In genomic region chr7:56003749-56004148, GRCh38 we compare ENCODE assay signal across 25 cellular contexts. TPM values are rescaled to one million over a fixed set of nuclear protein-coding genes. Genes with fewer than 3 reads are reported as not detected.
DNase-seq lines count a peak whose midpoint lies in the region; ATAC-seq, FAIRE-seq and TF ChIP-seq lines count a peak whose summit lies in the region.
"Had no signal": no experiment of that assay in that cellular context is flagged by ENCODE, and none has a peak within 500 bp of the region (broad histone marks: within the 10 kb centered on the region; RNA-seq: fewer than 3 reads in every experiment).

No MANE protein-coding gene starts in this region.

- CTCF ChIA-PET in HepG2 (lab: Yijun Ruan, JAX; ENCODE audit: low intra/inter-chr PET ratio, low total read pairs), result interaction anchor here (2.7 kb wide), 1 partner anchor 70 kb away, joined by 19 read pairs; no protein-coding TSS in a partner anchor

- H3K36me3 ChIP-seq in HepG2 (replicated peaks in 1 of 2; ENCODE audit: control insufficient read depth in 1 of 2, insufficient read depth in 2 of 2, low read length in 2 of 2), result 0 out of 5 replicates have a peak, but pooled peaks cover 0 to under 1% of the 10 kb centered on the region in 2 experiments
- no peaks in the 10 kb centered on the region for H3K36me3 ChIP-seq in right lobe of liver
- H3K36me3 ChIP-seq in GM23338 (ENCODE audit: insufficient read depth), result no peaks in the 10 kb centered on the region

- H4K20me1 ChIP-seq in HepG2 (ENCODE audit: insufficient read depth, low read length) (no peaks in the 10 kb centered on the region), GM23338 (replicated peaks; ENCODE audit: insufficient read depth) (no peaks in the 10 kb centered on the region)

- no peak for TF ChIP-seq RAD21 in HepG2 (CRISPR knock-in tag; IDR thresholded peaks at IDR 0.05)

- no peaks in the 10 kb centered on the region for H3F3A ChIP-seq in GM23338 (replicated peaks; ENCODE audit: low read depth)

- H3K4me1 Mint-ChIP-seq in dendritic cell treated with granulocyte-macrophage colony-stimulating factor and Interleukin-4, amounts not matched to agents 40 ng/mL and 50 ng/mL, for 4 days (ENCODE audit: low read depth), result peaks cover 27% of the 10 kb centered on the region
- no peaks in the 10 kb centered on the region for H3K4me1 Mint-ChIP-seq in GM23338
- H3K4me1 Mint-ChIP-seq: CD8-positive, alpha-beta memory T cell had no signal

- no peaks in the 10 kb centered on the region for H3K9me3 Mint-ChIP-seq in dendritic cell treated with granulocyte-macrophage colony-stimulating factor and Interleukin-4, amounts not matched to agents 40 ng/mL and 50 ng/mL, for 4 days
- no peaks in the 10 kb centered on the region; the same call in 1 of the 3 replicates for H3K9me3 Mint-ChIP-seq in GM23338
- H3K9me3 Mint-ChIP-seq: CD14-positive monocyte; CD4-positive, alpha-beta memory T cell; CD4-positive, CD25-positive, alpha-beta regulatory T cell; CD8-positive, alpha-beta memory T cell had no signal

- no peaks in the 10 kb centered on the region for H3K9me2 ChIP-seq in GM23338 (ENCODE audit: insufficient read depth)

- no peak overlapping the region for H3K4me2 ChIP-seq in HepG2 (ENCODE audit: low read depth, low read length)
- H3K4me2 ChIP-seq in GM23338, result no peak overlapping the region
- H3K4me2 ChIP-seq: A549 had no signal

- TF ChIP-seq CTCF in HepG2 (CRISPR knock-in tag; IDR thresholded peaks at IDR 0.05), result no peak
- no peak for TF ChIP-seq CTCF in right lobe of liver (IDR thresholded peaks at IDR 0.05)
- TF ChIP-seq CTCF in GM23338 (conservative IDR thresholded peaks at IDR 0.05; ENCODE audit: low read depth in 2 of 2), result no peak

- H3K36me3 Mint-ChIP-seq in dendritic cell treated with granulocyte-macrophage colony-stimulating factor and Interleukin-4, amounts not matched to agents 40 ng/mL and 50 ng/mL, for 4 days (ENCODE audit: low read depth), result peaks cover 36% of the 10 kb centered on the region
- peaks cover 5% of the 10 kb centered on the region for H3K36me3 Mint-ChIP-seq in GM23338 (ENCODE audit: low read depth)

- TF ChIP-seq POLR2A in HepG2 (IDR thresholded peaks at IDR 0.05; ENCODE audit: insufficient read depth in 1 of 2, low read depth in 2 of 2, low read length in 2 of 2), result no peak
- TF ChIP-seq POLR2A in right lobe of liver (IDR thresholded peaks at IDR 0.05), result no peak

- H3K27ac ChIP-seq in HepG2 (ENCODE audit: extremely low read length, insufficient read depth, low read length) (no peak overlapping the region), right lobe of liver (no peak overlapping the region), GM23338 (ENCODE audit: low read depth) (no peak overlapping the region)
- H3K27ac ChIP-seq: 22Rv1 had no signal

- in situ Hi-C loops in HepG2 (cut with HindIII; ENCODE audit: extremely low pct_ligation_motif_present, low pct_unique_long_range_greater_than_20kb), result loop anchor here (5.0 kb wide), 1 partner anchor 69 kb away; no protein-coding TSS in a partner anchor

- H3K27me3 ChIP-seq in HepG2 (ENCODE audit: control insufficient read depth in 1 of 2, insufficient read depth in 2 of 2, low read length in 2 of 2) (no peaks in the 10 kb centered on the region), right lobe of liver (no peaks in the 10 kb centered on the region), GM23338 (ENCODE audit: insufficient read depth) (no peaks in the 10 kb centered on the region)

- H3K4me3 ChIP-seq in HepG2 (replicated peaks in 1 of 3; ENCODE audit: insufficient read depth in 1 of 3, low read depth in 2 of 3, low read length in 3 of 3) (no peak overlapping the region), right lobe of liver (no peak overlapping the region), GM23338 (no peak overlapping the region)
- H3K4me3 ChIP-seq: A549, GM12878 had no signal

- H3K27me3 Mint-ChIP-seq in dendritic cell treated with granulocyte-macrophage colony-stimulating factor and Interleukin-4, amounts not matched to agents 40 ng/mL and 50 ng/mL, for 4 days, result no peaks in the 10 kb centered on the region
- H3K27me3 Mint-ChIP-seq in GM23338 (ENCODE audit: insufficient read depth, low read depth, poor library complexity), result peaks cover 11% of the 10 kb centered on the region
- H3K27me3 Mint-ChIP-seq: B cell; CD4-positive, alpha-beta memory T cell; CD4-positive, CD25-positive, alpha-beta regulatory T cell; CD8-positive, alpha-beta memory T cell had no signal

- H2AFZ ChIP-seq in HepG2 (ENCODE audit: low read length), result no peak overlapping the region
- H2AFZ ChIP-seq in GM23338, result no peak overlapping the region

- no peak for FAIRE-seq in HepG2 (lab: Jason Lieb, UNC)
- FAIRE-seq: A549, GM12878, GM12892, GM18507, GM19239 had no signal

- no peaks in the 10 kb centered on the region for H3K79me2 ChIP-seq in HepG2 (ENCODE audit: insufficient read depth, low read length)
- no peaks in the 10 kb centered on the region for H3K79me2 ChIP-seq in GM23338 (replicated peaks; ENCODE audit: insufficient read depth)

- no peak overlapping the region for H3K4me3 Mint-ChIP-seq in dendritic cell treated with granulocyte-macrophage colony-stimulating factor and Interleukin-4, amounts not matched to agents 40 ng/mL and 50 ng/mL, for 4 days
- no peak overlapping the region for H3K4me3 Mint-ChIP-seq in GM23338
- H3K4me3 Mint-ChIP-seq: B cell; CD14-positive monocyte; CD4-positive, alpha-beta memory T cell; CD4-positive, CD25-positive, alpha-beta regulatory T cell; CD8-positive, alpha-beta memory T cell had no signal

- H3K9me3 ChIP-seq in HepG2 (ENCODE audit: low read length) (no peaks in the 10 kb centered on the region), right lobe of liver (no peaks in the 10 kb centered on the region)
- H3K9me3 ChIP-seq: A549 had no signal

- ATAC-seq in HepG2 (no peak), right lobe of liver (no peak), GM23338 (no peak)
- ATAC-seq: GM12878 had no signal

- BruUV-seq in HepG2 (replicated peaks; lab: Mats Ljungman, UMichigan), result no TSS peak

- WGBS in HepG2 (ENCODE audit: low lambda C conversion rate), result 65% methylated on average over 4 of the region's 4 CpGs
- 73% methylated on average over 3 of the region's 4 CpGs for WGBS in right lobe of liver (ENCODE audit: insufficient coverage, low coverage, low lambda C conversion rate, missing lambda C conversion rate)

- intact Hi-C loops in HepG2 (cut with micrococcal nuclease; ENCODE audit: unreplicated experiment), result loop anchor here (1.0 kb wide), 1 partner anchor 71 kb away; no protein-coding TSS in a partner anchor
- intact Hi-C loops in right lobe of liver (cut with DNase I), result loop anchor here in 1 of 2 donors (10.0 kb wide), 1 partner anchor 71 kb away; no protein-coding TSS in a partner anchor
- intact Hi-C loops in dendritic cell treated with granulocyte-macrophage colony-stimulating factor and Interleukin-4, amounts not matched to agents 40 ng/mL and 50 ng/mL, for 4 days (cut with micrococcal nuclease), result loop anchor here (1.0 kb wide), 1 partner anchor 71 kb away; no protein-coding TSS in a partner anchor

- no peak overlapping the region for H3K9ac ChIP-seq in HepG2 (ENCODE audit: insufficient read depth, low read depth, low read length)

- DNase-seq in HepG2 (ENCODE audit: low spot score) (no peak), right lobe of liver (no peak), GM23338 (ENCODE audit: low spot score) (no peak)
- DNase-seq: AML-193; C1 segment of cervical spinal cord; CD4-positive, alpha-beta memory T cell; CD4-positive, CD25-positive, alpha-beta regulatory T cell; CD8-positive, alpha-beta memory T cell; COR-L47; DMS 273 treated with DMSO at 0.1 percent for 48 hours; DMS153; DMS53; DMS79; DND-41; EL; GDM1 had no signal

- POLR2A ChIA-PET in HepG2 (lab: Yijun Ruan, JAX), result interaction anchor here (1.1 to 7.3 kb wide), 3 partner anchors 37 to 59 kb away, joined by 3 to 82 read pairs (median 4); partner anchors contain the start of genes CCT6A and PSPH

- H3K4me1 ChIP-seq in HepG2 (ENCODE audit: insufficient read depth, low read length) (peaks cover 77% of the 10 kb centered on the region), right lobe of liver (peaks cover 0 to 14% (median 0%) of the 10 kb centered on the region in 4 donors), GM23338 (ENCODE audit: insufficient read depth) (no peaks in the 10 kb centered on the region)

- H3K27ac Mint-ChIP-seq in dendritic cell treated with granulocyte-macrophage colony-stimulating factor and Interleukin-4, amounts not matched to agents 40 ng/mL and 50 ng/mL, for 4 days, result peak overlapping the region; percentile 35
- H3K27ac Mint-ChIP-seq in GM23338, result no peak overlapping the region
- H3K27ac Mint-ChIP-seq: B cell; CD4-positive, CD25-positive, alpha-beta regulatory T cell had no signal

- TF ChIP-seq EP300 in HepG2 (IDR thresholded peaks at IDR 0.05; ENCODE audit: low read depth in 2 of 2, low read length in 2 of 2) (no peak), HepG2 (CRISPR knock-in tag; IDR thresholded peaks at IDR 0.05; ENCODE audit: borderline replicate concordance) (no peak)

RNA-seq across cellular contexts. Expression of gene NIPSNAP2, which starts 39.4 kb away (rescaled TPM):
- total RNA-seq in HepG2 (2016; rRNA removed; fragmentation: Illumina TruSeq; extraction: Trizol) (40.3 and 56.5 TPM in 2 replicates), right lobe of liver (10 to 100 TPM in 3 of 6 experiments, 1 to 10 TPM in 3; 7.0 to 15.9 (median 10.3) TPM)
- 15.2 and 16.2 TPM in 2 replicates for total RNA-seq in HepG2 (2016; cell fraction: cytosol; rRNA removed; fragmentation: Illumina TruSeq; extraction: Trizol; ENCODE audit: low read depth)
- total RNA-seq in HepG2 (2016; cell fraction: insoluble cytoplasmic fraction; rRNA removed; fragmentation: Illumina TruSeq; extraction: Trizol), result 40.6 and 57.0 TPM in 2 replicates
- total RNA-seq in HepG2 (2016; cell fraction: membrane; rRNA removed; fragmentation: Illumina TruSeq; extraction: Trizol), result 30.0 and 33.8 TPM in 2 replicates
- 23.7 and 23.8 TPM in 2 replicates for total RNA-seq in HepG2 (2016; cell fraction: nucleus; rRNA removed; fragmentation: Illumina TruSeq; extraction: Trizol)
- polyA plus RNA-seq in HepG2 (2011; rRNA removed) (47.2 and 61.5 TPM in 2 replicates), GM23338 (2016; fragmentation: Nextera tagmentation; extraction: Ambion mirVana) (21.1 and 30.5 TPM in 2 replicates)
- 25.7 and 43.6 TPM in 2 replicates for polyA plus RNA-seq in HepG2 (2011; cell fraction: cytosol; rRNA removed)
- 19.8 and 23.4 TPM in 2 replicates for polyA plus RNA-seq in HepG2 (2011; cell fraction: nucleus; rRNA removed)
- 40.5 and 41.2 TPM in 2 replicates for polyA plus RNA-seq in HepG2 (2012)
- 16.8 and 19.0 TPM in 2 replicates for polyA plus RNA-seq in HepG2 (2016; cell fraction: cytosol; fragmentation: Illumina TruSeq; extraction: Trizol; ENCODE audit: low read depth)
- polyA plus RNA-seq in HepG2 (2016; cell fraction: insoluble cytoplasmic fraction; fragmentation: Illumina TruSeq; extraction: Trizol; ENCODE audit: low read depth), result 75.2 and 89.9 TPM in 2 replicates
- polyA plus RNA-seq in HepG2 (2016; cell fraction: membrane; fragmentation: Illumina TruSeq; extraction: Trizol; ENCODE audit: low read depth), result 27.3 and 27.5 TPM in 2 replicates
- 33.3 and 36.9 TPM in 2 replicates for polyA plus RNA-seq in HepG2 (2016; cell fraction: nucleus; fragmentation: Illumina TruSeq; extraction: Trizol; ENCODE audit: insufficient read depth, low read depth)
- 19.6 and 21.9 TPM in 2 replicates for polyA minus RNA-seq in HepG2 (2011; rRNA and poly(A)+ RNA removed; ENCODE audit: low replicate concordance)
- 28.3 and 28.4 TPM in 2 replicates for polyA minus RNA-seq in HepG2 (2011; cell fraction: cytosol; rRNA and poly(A)+ RNA removed)
- polyA minus RNA-seq in HepG2 (2011; cell fraction: nucleus; rRNA and poly(A)+ RNA removed), result 49.2 and 60.8 TPM in 2 replicates
- 29.8 and 30.0 TPM in 2 replicates for total RNA-seq in GM23338 (2014; rRNA removed; shearing (Covaris generic))

RNA-seq across cellular contexts. Expression of gene PSPH, which starts 47.5 kb away (rescaled TPM):
- total RNA-seq in HepG2 (2016; rRNA removed; fragmentation: Illumina TruSeq; extraction: Trizol) (124 and 175 TPM in 2 replicates), right lobe of liver (10 to 100 TPM in 3 of 6 experiments, 1 to 10 TPM in 3; 5.3 to 32.2 (median 9.7) TPM)
- 25.3 and 32.9 TPM in 2 replicates for total RNA-seq in HepG2 (2016; cell fraction: cytosol; rRNA removed; fragmentation: Illumina TruSeq; extraction: Trizol; ENCODE audit: low read depth)
- total RNA-seq in HepG2 (2016; cell fraction: insoluble cytoplasmic fraction; rRNA removed; fragmentation: Illumina TruSeq; extraction: Trizol), result 124 and 200 TPM in 2 replicates
- total RNA-seq in HepG2 (2016; cell fraction: membrane; rRNA removed; fragmentation: Illumina TruSeq; extraction: Trizol), result 65.6 and 67.9 TPM in 2 replicates
- 54.9 and 62.4 TPM in 2 replicates for total RNA-seq in HepG2 (2016; cell fraction: nucleus; rRNA removed; fragmentation: Illumina TruSeq; extraction: Trizol)
- polyA plus RNA-seq in HepG2 (2011; rRNA removed) (85.5 and 85.8 TPM in 2 replicates), GM23338 (2016; fragmentation: Nextera tagmentation; extraction: Ambion mirVana) (35.8 and 38.3 TPM in 2 replicates)
- 97.1 and 104 TPM in 2 replicates for polyA plus RNA-seq in HepG2 (2011; cell fraction: cytosol; rRNA removed)
- 23.5 and 32.4 TPM in 2 replicates for polyA plus RNA-seq in HepG2 (2011; cell fraction: nucleus; rRNA removed)
- 63.4 and 77.8 TPM in 2 replicates for polyA plus RNA-seq in HepG2 (2012)
- 24.3 and 28.7 TPM in 2 replicates for polyA plus RNA-seq in HepG2 (2016; cell fraction: cytosol; fragmentation: Illumina TruSeq; extraction: Trizol; ENCODE audit: low read depth)
- polyA plus RNA-seq in HepG2 (2016; cell fraction: insoluble cytoplasmic fraction; fragmentation: Illumina TruSeq; extraction: Trizol; ENCODE audit: low read depth), result 138 and 145 TPM in 2 replicates
- polyA plus RNA-seq in HepG2 (2016; cell fraction: membrane; fragmentation: Illumina TruSeq; extraction: Trizol; ENCODE audit: low read depth), result 40.5 and 43.9 TPM in 2 replicates
- 58.7 and 60.7 TPM in 2 replicates for polyA plus RNA-seq in HepG2 (2016; cell fraction: nucleus; fragmentation: Illumina TruSeq; extraction: Trizol; ENCODE audit: insufficient read depth, low read depth)
- polyA minus RNA-seq in HepG2 (2011; rRNA and poly(A)+ RNA removed; ENCODE audit: low replicate concordance), result 48.6 and 65.8 TPM in 2 replicates
- polyA minus RNA-seq in HepG2 (2011; cell fraction: cytosol; rRNA and poly(A)+ RNA removed), result 59.8 and 64.2 TPM in 2 replicates
- polyA minus RNA-seq in HepG2 (2011; cell fraction: nucleus; rRNA and poly(A)+ RNA removed), result 40.7 and 55.8 TPM in 2 replicates
- 143 and 149 TPM in 2 replicates for total RNA-seq in GM23338 (2014; rRNA removed; shearing (Covaris generic))

RNA-seq across cellular contexts. Expression of gene CCT6A, which starts 47.8 kb away (rescaled TPM):
- total RNA-seq in HepG2 (2016; rRNA removed; fragmentation: Illumina TruSeq; extraction: Trizol) (292 and 425 TPM in 2 replicates), right lobe of liver (10 to 100 TPM; 24.5 to 88.7 (median 45.6) TPM)
- 46.3 and 52.8 TPM in 2 replicates for total RNA-seq in HepG2 (2016; cell fraction: cytosol; rRNA removed; fragmentation: Illumina TruSeq; extraction: Trizol; ENCODE audit: low read depth)
- 297 and 437 TPM in 2 replicates for total RNA-seq in HepG2 (2016; cell fraction: insoluble cytoplasmic fraction; rRNA removed; fragmentation: Illumina TruSeq; extraction: Trizol)
- total RNA-seq in HepG2 (2016; cell fraction: membrane; rRNA removed; fragmentation: Illumina TruSeq; extraction: Trizol), result 96.3 and 109 TPM in 2 replicates
- 167 and 182 TPM in 2 replicates for total RNA-seq in HepG2 (2016; cell fraction: nucleus; rRNA removed; fragmentation: Illumina TruSeq; extraction: Trizol)
- polyA plus RNA-seq in HepG2 (2011; rRNA removed) (135 and 219 TPM in 2 replicates), GM23338 (2016; fragmentation: Nextera tagmentation; extraction: Ambion mirVana) (497 and 505 TPM in 2 replicates)
- polyA plus RNA-seq in HepG2 (2011; cell fraction: cytosol; rRNA removed), result 87.9 and 139 TPM in 2 replicates
- polyA plus RNA-seq in HepG2 (2011; cell fraction: nucleus; rRNA removed), result 80.9 and 81.9 TPM in 2 replicates
- polyA plus RNA-seq in HepG2 (2012), result 147 and 167 TPM in 2 replicates
- polyA plus RNA-seq in HepG2 (2016; cell fraction: cytosol; fragmentation: Illumina TruSeq; extraction: Trizol; ENCODE audit: low read depth), result 29.1 and 31.6 TPM in 2 replicates
- polyA plus RNA-seq in HepG2 (2016; cell fraction: insoluble cytoplasmic fraction; fragmentation: Illumina TruSeq; extraction: Trizol; ENCODE audit: low read depth), result 455 and 526 TPM in 2 replicates
- 69.4 and 72.1 TPM in 2 replicates for polyA plus RNA-seq in HepG2 (2016; cell fraction: membrane; fragmentation: Illumina TruSeq; extraction: Trizol; ENCODE audit: low read depth)
- polyA plus RNA-seq in HepG2 (2016; cell fraction: nucleus; fragmentation: Illumina TruSeq; extraction: Trizol; ENCODE audit: insufficient read depth, low read depth), result 371 TPM in 2 replicates
- 62.3 and 243 TPM in 2 replicates for polyA minus RNA-seq in HepG2 (2011; rRNA and poly(A)+ RNA removed; ENCODE audit: low replicate concordance)
- polyA minus RNA-seq in HepG2 (2011; cell fraction: cytosol; rRNA and poly(A)+ RNA removed), result 72.5 and 82.6 TPM in 2 replicates
- polyA minus RNA-seq in HepG2 (2011; cell fraction: nucleus; rRNA and poly(A)+ RNA removed), result 101 and 127 TPM in 2 replicates
- 266 and 318 TPM in 2 replicates for total RNA-seq in GM23338 (2014; rRNA removed; shearing (Covaris generic))

RNA-seq across cellular contexts. Expression of gene MRPS17, which starts 52.1 kb away (rescaled TPM):
- total RNA-seq in HepG2 (2016; rRNA removed; fragmentation: Illumina TruSeq; extraction: Trizol) (31.3 and 39.2 TPM in 2 replicates), right lobe of liver (10 to 100 TPM in 2 of 6 experiments, 1 to 10 TPM in 4; 8.1 to 21.7 (median 9.8) TPM)
- total RNA-seq in HepG2 (2016; cell fraction: cytosol; rRNA removed; fragmentation: Illumina TruSeq; extraction: Trizol; ENCODE audit: low read depth), result 10.5 and 11.1 TPM in 2 replicates
- 30.6 and 41.4 TPM in 2 replicates for total RNA-seq in HepG2 (2016; cell fraction: insoluble cytoplasmic fraction; rRNA removed; fragmentation: Illumina TruSeq; extraction: Trizol)
- total RNA-seq in HepG2 (2016; cell fraction: membrane; rRNA removed; fragmentation: Illumina TruSeq; extraction: Trizol), result 19.3 and 19.5 TPM in 2 replicates
- 9.2 TPM in 2 replicates for total RNA-seq in HepG2 (2016; cell fraction: nucleus; rRNA removed; fragmentation: Illumina TruSeq; extraction: Trizol)
- polyA plus RNA-seq in HepG2 (2011; rRNA removed) (14.9 and 15.9 TPM in 2 replicates), GM23338 (2016; fragmentation: Nextera tagmentation; extraction: Ambion mirVana) (100 and 104 TPM in 2 replicates)
- polyA plus RNA-seq in HepG2 (2011; cell fraction: cytosol; rRNA removed), result 10.3 and 14.3 TPM in 2 replicates
- polyA plus RNA-seq in HepG2 (2011; cell fraction: nucleus; rRNA removed), result 2.6 and 4.4 TPM in 2 replicates
- polyA plus RNA-seq in HepG2 (2012), result 18.6 and 25.6 TPM in 2 replicates
- 9.2 and 11.7 TPM in 2 replicates for polyA plus RNA-seq in HepG2 (2016; cell fraction: cytosol; fragmentation: Illumina TruSeq; extraction: Trizol; ENCODE audit: low read depth)
- 43.2 and 44.3 TPM in 2 replicates for polyA plus RNA-seq in HepG2 (2016; cell fraction: insoluble cytoplasmic fraction; fragmentation: Illumina TruSeq; extraction: Trizol; ENCODE audit: low read depth)
- polyA plus RNA-seq in HepG2 (2016; cell fraction: membrane; fragmentation: Illumina TruSeq; extraction: Trizol; ENCODE audit: low read depth), result 13.4 and 13.9 TPM in 2 replicates
- 16.1 and 20.8 TPM in 2 replicates for polyA plus RNA-seq in HepG2 (2016; cell fraction: nucleus; fragmentation: Illumina TruSeq; extraction: Trizol; ENCODE audit: insufficient read depth, low read depth)
- polyA minus RNA-seq in HepG2 (2011; rRNA and poly(A)+ RNA removed; ENCODE audit: low replicate concordance), result 5.6 and 10.3 TPM in 2 replicates
- polyA minus RNA-seq in HepG2 (2011; cell fraction: cytosol; rRNA and poly(A)+ RNA removed), result 3.0 and 5.9 TPM in 2 replicates
- polyA minus RNA-seq in HepG2 (2011; cell fraction: nucleus; rRNA and poly(A)+ RNA removed), result 7.0 and 7.6 TPM in 2 replicates
- 14.6 and 14.8 TPM in 2 replicates for total RNA-seq in GM23338 (2014; rRNA removed; shearing (Covaris generic))
